1 cellular context compared by ENCODE assay signal in genomic region chr5:132666310-132667123, GRCh38.
TF ChIP-seq lines count a peak whose summit lies in the region.

No MANE protein-coding gene starts in this region.

TF ChIP-seq in K562, 482 proteins besides CTCF, POLR2A, EP300 and RAD21 (continued from another document and continues in another):
- TF ChIP-seq MBD1 (CRISPR knock-in tag; IDR thresholded peaks at IDR 0.05) (peak; percentile 68; the same call in 1 of the 2 replicates), ZNF134 (CRISPR knock-in tag; conservative IDR thresholded peaks at IDR 0.05) (peak; percentile 83), HMGXB4 (CRISPR knock-in tag; IDR thresholded peaks at IDR 0.05) (no peak), HSF4 (CRISPR knock-in tag; IDR thresholded peaks at IDR 0.05; ENCODE audit: borderline replicate concordance) (peak; percentile 95), SREBF1 (IDR thresholded peaks at IDR 0.05; ENCODE audit: borderline replicate concordance, low read depth, low read length) (no peak), ZFX (CRISPR knock-in tag; IDR thresholded peaks at IDR 0.05) (no peak), DNMT1 (IDR thresholded peaks at IDR 0.05) (no peak), MAFG (tag; conservative IDR thresholded peaks at IDR 0.05) (peak; percentile 50), RBM15 (IDR thresholded peaks at IDR 0.05; ENCODE audit: insufficient read depth, low read length) (no peak), NR1H2 (CRISPR knock-in tag; IDR thresholded peaks at IDR 0.05) (no peak), GTF2B (IDR thresholded peaks at IDR 0.05; ENCODE audit: extremely low read depth, insufficient read length) (peak; percentile 97), DDX20 (tag; IDR thresholded peaks at IDR 0.05; ENCODE audit: low read depth) (peak; percentile 93), ZKSCAN8 (CRISPR knock-in tag; IDR thresholded peaks at IDR 0.05) (peak; percentile 87), POLR2AphosphoS2 (IDR thresholded peaks at IDR 0.05; ENCODE audit: low read length) (no peak), MEIS2 (IDR thresholded peaks at IDR 0.05; ENCODE audit: partially characterized antibody) (no peak), ZNF311 (CRISPR knock-in tag; IDR thresholded peaks at IDR 0.05) (peak; percentile 97), ZNF583 (CRISPR knock-in tag; IDR thresholded peaks at IDR 0.05) (peak; percentile 98), HOMEZ (CRISPR knock-in tag; IDR thresholded peaks at IDR 0.05) (peak; percentile 96), TSHZ1 (CRISPR knock-in tag; IDR thresholded peaks at IDR 0.05) (peak; percentile 89), SP1 (CRISPR knock-in tag; IDR thresholded peaks at IDR 0.05) (peak; percentile 66; the same call in 1 of the 2 replicates), MLLT1 (IDR thresholded peaks at IDR 0.05) (0 out of 4 replicates have a peak, but pooled peaks of 1 of the 2 experiments have one; percentile 19), ZNF507 (tag; conservative IDR thresholded peaks at IDR 0.05) (peak; percentile 51), XRCC4 (IDR thresholded peaks at IDR 0.05; ENCODE audit: extremely low read depth, insufficient read depth, insufficient read length) (no peak), BACH1 (tag; IDR thresholded peaks at IDR 0.05) (peak; percentile 84; the same call in 1 of the 2 replicates), FOSL1 (tag; conservative IDR thresholded peaks at IDR 0.05) (no peak; the same call in 1 of the 2 replicates), YBX1 (IDR thresholded peaks at IDR 0.05) (no peak), ZNF699 (CRISPR knock-in tag; IDR thresholded peaks at IDR 0.05; ENCODE audit: insufficient replicate concordance) (peak; percentile 59), HCFC1 (IDR thresholded peaks at IDR 0.05; ENCODE audit: low read depth, low read length) (no peak), POU5F1 (IDR thresholded peaks at IDR 0.05; ENCODE audit: borderline replicate concordance, low read depth, low read length, partially characterized antibody) (no peak), SIX5 (IDR thresholded peaks at IDR 0.05; ENCODE audit: borderline replicate concordance in 1 of 2, insufficient read depth in 1 of 2, low read depth in 1 of 2, low read length in 2 of 2) (no peak), RERE (CRISPR knock-in tag; IDR thresholded peaks at IDR 0.05; ENCODE audit: borderline replicate concordance) (peak; percentile 46; the same call in 1 of the 2 replicates), KLF10 (CRISPR knock-in tag; IDR thresholded peaks at IDR 0.05) (no peak), CBFB (CRISPR knock-in tag; IDR thresholded peaks at IDR 0.05) (no peak), STAG1 (CRISPR knock-in tag; IDR thresholded peaks at IDR 0.05; ENCODE audit: borderline replicate concordance) (no peak), BMI1 (IDR thresholded peaks at IDR 0.05; ENCODE audit: low read length) (no peak), PRPF4 (IDR thresholded peaks at IDR 0.05; ENCODE audit: insufficient read depth, low read depth, low read length, poor library complexity, severe bottlenecking) (no peak), ZC3H11A (IDR thresholded peaks at IDR 0.05; ENCODE audit: low read depth, low read length) (no peak), ZNF445 (CRISPR knock-in tag; IDR thresholded peaks at IDR 0.05; ENCODE audit: low read depth) (peak; percentile 82), LCOR (CRISPR knock-in tag; IDR thresholded peaks at IDR 0.05) (peak; percentile 86), POLR2AphosphoS5 (IDR thresholded peaks at IDR 0.05; ENCODE audit: control insufficient read depth, insufficient read depth, low read depth, low read length) (peak; percentile 98), NCOA1 (IDR thresholded peaks at IDR 0.05; ENCODE audit: low read depth) (no peak)
